In the genomic region with DNA sequence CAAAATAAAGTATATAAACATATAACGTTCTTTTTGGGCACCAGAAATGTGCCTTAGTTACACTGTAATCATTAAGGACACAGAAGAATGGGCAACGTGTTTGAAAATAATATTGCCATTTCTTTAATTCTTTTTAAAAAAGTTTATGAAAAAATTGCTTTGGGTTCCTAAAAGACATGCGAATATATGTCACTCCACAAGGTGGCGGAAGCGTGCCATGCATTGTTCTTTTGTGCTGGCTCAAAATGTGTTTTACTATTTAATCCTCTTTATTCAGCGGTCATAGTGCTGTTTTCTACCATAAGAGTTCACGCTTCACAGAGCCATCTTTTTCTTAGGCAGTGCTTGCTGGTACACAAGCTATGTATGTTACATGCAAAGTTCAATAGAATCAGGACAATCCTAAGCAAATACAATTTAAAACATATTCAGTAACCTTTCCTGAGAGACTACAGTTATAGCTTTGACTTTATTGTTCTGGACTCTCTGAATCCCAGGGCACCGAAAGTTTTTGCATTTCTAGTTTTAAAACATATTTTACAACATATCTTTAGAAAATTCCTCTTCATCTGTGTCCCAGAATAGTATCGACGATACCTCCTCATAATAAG, we compare ENCODE assay signal across 8 cellular contexts.
DNase-seq lines count a peak whose midpoint lies in the region; ATAC-seq, FAIRE-seq and TF ChIP-seq lines count a peak whose summit lies in the region.

No MANE protein-coding gene starts in this region.

- H2AFZ ChIP-seq in astrocyte (ENCODE audit: low read depth, low read length) (no peak overlapping the region), hepatocyte (peak overlapping the region; percentile 37)

- H3K9ac ChIP-seq in astrocyte (ENCODE audit: low read length) = no peak overlapping the region

- H3K4me1 ChIP-seq in astrocyte (ENCODE audit: insufficient read depth, low read length) (no peaks in the 10 kb centered on the region), hepatocyte (ENCODE audit: insufficient read depth) (no peaks in the 10 kb centered on the region), spleen (peaks cover 0 to 4% (median 0%) of the 10 kb centered on the region in 6 donors)

- H3K4me2 ChIP-seq in astrocyte (ENCODE audit: low read length) (peak overlapping the region; percentile 33), hepatocyte (peak overlapping the region; percentile 61)

- H3K4me3 ChIP-seq in MG63 (no peak overlapping the region), astrocyte (ENCODE audit: insufficient read depth, low read depth, low read length) (no peak overlapping the region), hepatocyte (no peak overlapping the region), spleen (no peak overlapping the region)

- 27% methylated on average over 10 of the region's 10 CpGs for WGBS in hepatocyte (ENCODE audit: low lambda C conversion rate, missing lambda C conversion rate)
- WGBS in spleen, 5 donors = 26 to 29% (median 28%) methylated on average over 10 of the region's 10 CpGs

- H4K20me1 ChIP-seq in astrocyte (ENCODE audit: insufficient read depth, low read length) (no peaks in the 10 kb centered on the region), hepatocyte (ENCODE audit: insufficient read depth, poor library complexity, severe bottlenecking) (no peaks in the 10 kb centered on the region)

- H3K9me3 ChIP-seq in MG63 (no peaks in the 10 kb centered on the region), astrocyte (ENCODE audit: insufficient read depth, low read depth, low read length) (no peaks in the 10 kb centered on the region), hepatocyte (ENCODE audit: low read depth) (no peaks in the 10 kb centered on the region), spleen (no peaks in the 10 kb centered on the region)

- no peak overlapping the region for H3K27ac ChIP-seq in astrocyte (ENCODE audit: low read depth, low read length)
- no peak overlapping the region for H3K27ac ChIP-seq in hepatocyte
- H3K27ac ChIP-seq in spleen = no peak overlapping the region

- no peaks in the 10 kb centered on the region for H3K36me3 Mint-ChIP-seq in astrocyte (ENCODE audit: low read depth, unreplicated experiment)
- no peaks in the 10 kb centered on the region for H3K36me3 Mint-ChIP-seq in activated T-helper 17 cell treated with anti-CD3 and anti-CD28 coated beads, Interleukin-2, amount 50 U/mL, for 72 hours (ENCODE audit: low read depth)

- H3K79me2 ChIP-seq in astrocyte (ENCODE audit: insufficient read depth, low read length) (no peaks in the 10 kb centered on the region), hepatocyte (no peaks in the 10 kb centered on the region)

- no peak for ATAC-seq in activated T-helper 17 cell treated with anti-CD3 and anti-CD28 coated beads, Interleukin-2, amount 50 U/mL, for 72 hours (replicated peaks)

- no peaks in the 10 kb centered on the region for H3K9me2 ChIP-seq in hepatocyte (replicated peaks; ENCODE audit: insufficient read depth)

- H3K27me3 Mint-ChIP-seq in astrocyte (ENCODE audit: low read depth, unreplicated experiment) = no peaks in the 10 kb centered on the region
- peaks cover 4% of the 10 kb centered on the region for H3K27me3 Mint-ChIP-seq in activated T-helper 17 cell treated with anti-CD3 and anti-CD28 coated beads, Interleukin-2, amount 50 U/mL, for 72 hours

- TF ChIP-seq CTCF in astrocyte (IDR thresholded peaks at IDR 0.05; ENCODE audit: insufficient read depth, low read depth, low read length) (peak; percentile 95), hepatocyte (IDR thresholded peaks at IDR 0.05; ENCODE audit: poor library complexity) (peak; percentile 93), spleen (IDR thresholded peaks at IDR 0.05 in 8 of 11, conservative IDR thresholded peaks at IDR 0.05 in 3 of 11) (peak in 10 of 11 experiments; percentile 31 to 73 (median 59))

- TF ChIP-seq POLR2A in spleen (IDR thresholded peaks at IDR 0.05) = no peak

- H3K4me1 Mint-ChIP-seq in astrocyte (ENCODE audit: low read depth, unreplicated experiment) = peaks cover 13% of the 10 kb centered on the region
- no peaks in the 10 kb centered on the region for H3K4me1 Mint-ChIP-seq in activated T-helper 17 cell treated with anti-CD3 and anti-CD28 coated beads, Interleukin-2, amount 50 U/mL, for 72 hours

- no peak overlapping the region for H3K27ac Mint-ChIP-seq in astrocyte (ENCODE audit: unreplicated experiment)
- no peak overlapping the region for H3K27ac Mint-ChIP-seq in activated T-helper 17 cell treated with anti-CD3 and anti-CD28 coated beads, Interleukin-2, amount 50 U/mL, for 72 hours

- H3K27me3 ChIP-seq in MG63 (no peaks in the 10 kb centered on the region), astrocyte (ENCODE audit: insufficient read depth, low read length) (no peaks in the 10 kb centered on the region), hepatocyte (no peaks in the 10 kb centered on the region), spleen (replicated peaks in 1 of 7) (no peaks in the 10 kb centered on the region)

- H3K36me3 ChIP-seq in MG63 (no peaks in the 10 kb centered on the region), astrocyte (ENCODE audit: insufficient read depth, low read length) (no peaks in the 10 kb centered on the region), hepatocyte (replicated peaks; ENCODE audit: insufficient read depth, low read depth) (no peaks in the 10 kb centered on the region), spleen (no peaks in the 10 kb centered on the region)

- peak; percentile 90 for FAIRE-seq in astrocyte (lab: Jason Lieb, UNC)

- DNase-seq in GM03348 (ENCODE audit: low spot score) (peak; percentile 77), GOT3 (lab: John Stamatoyannopoulos, UW) (peak; percentile 6), MG63 (peak; percentile 34), T follicular helper cell (ENCODE audit: low read depth) (peak; percentile 11), astrocyte (ENCODE audit: low read depth) (peak; percentile 34), hepatocyte (ENCODE audit: low spot score) (peak; percentile 78), spleen (no peak)

- no peaks in the 10 kb centered on the region for H3K9me3 Mint-ChIP-seq in astrocyte (ENCODE audit: unreplicated experiment)
- no peaks in the 10 kb centered on the region for H3K9me3 Mint-ChIP-seq in activated T-helper 17 cell treated with anti-CD3 and anti-CD28 coated beads, Interleukin-2, amount 50 U/mL, for 72 hours

- H3K4me3 Mint-ChIP-seq in astrocyte (ENCODE audit: unreplicated experiment) = no peak overlapping the region
- H3K4me3 Mint-ChIP-seq in activated T-helper 17 cell treated with anti-CD3 and anti-CD28 coated beads, Interleukin-2, amount 50 U/mL, for 72 hours = no peak overlapping the region

- intact Hi-C loops in spleen (cut with DNase I; ENCODE audit: low total_unique reads) = loop anchor here (10.0 kb wide), 1 partner anchor 468 kb away; a partner anchor contains a TSS
